9 cellular contexts compared by ENCODE assay signal in genomic region chr14:30375280-30375892, GRCh38.
DNase-seq lines count a peak whose midpoint lies in the region; ATAC-seq and TF ChIP-seq lines count a peak whose summit lies in the region.
"Had no signal": no experiment of that assay in that cellular context is flagged by ENCODE, and none has a peak within 500 bp of the region (broad histone marks: within the 10 kb centered on the region; RNA-seq: fewer than 3 reads in every experiment).

No MANE protein-coding gene starts in this region.

- H3K4me1 Mint-ChIP-seq in activated CD4-positive, alpha-beta T cell treated with anti-CD3 and anti-CD28 coated beads for 36 hours = no peaks in the 10 kb centered on the region

- no peak overlapping the region for H3K56ac ChIP-seq in mesendoderm (ENCODE audit: low read length)

- H3K4me2 ChIP-seq in mesendoderm (ENCODE audit: low read length) = no peak overlapping the region

- no peak overlapping the region for H4K8ac ChIP-seq in mesendoderm (ENCODE audit: low read depth, low read length)

- ATAC-seq in GM18870 (IDR thresholded peaks at IDR 0.05; ENCODE audit: unreplicated experiment) = peak; percentile 96
- peak; percentile 85 for ATAC-seq in HG03064 (IDR thresholded peaks at IDR 0.05; ENCODE audit: low read depth, unreplicated experiment)
- peak; percentile 97 for ATAC-seq in activated CD4-positive, alpha-beta T cell treated with anti-CD3 and anti-CD28 coated beads for 36 hours

- no peaks in the 10 kb centered on the region for H3K79me2 ChIP-seq in mesendoderm (ENCODE audit: control insufficient read depth, insufficient read depth, low read length)

- H3K36me3 ChIP-seq in BE2C (no peaks in the 10 kb centered on the region), mesendoderm (ENCODE audit: control insufficient read depth, insufficient read depth, low read length) (no peaks in the 10 kb centered on the region)

- H4K5ac ChIP-seq in mesendoderm (ENCODE audit: low read length) = no peak overlapping the region

- H3K27ac Mint-ChIP-seq in activated CD4-positive, alpha-beta T cell treated with anti-CD3 and anti-CD28 coated beads for 36 hours = no peak overlapping the region
- H3K27ac Mint-ChIP-seq: T-helper 1 cell treated with Interleukin-12 subunit alpha and Interleukin-12 subunit beta and Interleukin-4 antibody, amounts not matched to agents 30 μg/mL and 1 μg/mL, for 36 hours had no signal

- H3K4me3 Mint-ChIP-seq in activated CD4-positive, alpha-beta T cell treated with anti-CD3 and anti-CD28 coated beads for 36 hours = no peak overlapping the region
- H3K4me3 Mint-ChIP-seq: T-helper 1 cell treated with Interleukin-12 subunit alpha and Interleukin-12 subunit beta and Interleukin-4 antibody, amounts not matched to agents 30 μg/mL and 1 μg/mL, for 36 hours had no signal

- no peak overlapping the region for H3K18ac ChIP-seq in mesendoderm (ENCODE audit: low read length)

- DNase-seq in BE2C = peak; percentile 65
- DNase-seq in NCI-H2227 (lab: John Stamatoyannopoulos, UW; ENCODE audit: unreplicated experiment) = peak; percentile 69
- DNase-seq in activated CD4-positive, alpha-beta T cell treated with anti-CD3 and anti-CD28 coated beads for 36 hours = peak; percentile 84
- DNase-seq in dorsolateral prefrontal cortex = peak in 6 of 10 donors; percentile 35 to 73 (median 50)
- DNase-seq in mesendoderm = peak; percentile 71
- DNase-seq in stimulated activated CD8-positive, alpha-beta memory T cell treated with anti-CD3 and anti-CD28 coated beads, Interleukin-7, amount 100 ng/mL, for 48 hours (ENCODE audit: extremely low read depth in 1 of 2, low read depth in 1 of 2) = peak; percentile 15 to 44

- H3K4me3 ChIP-seq in BE2C (ENCODE audit: low read depth, low read length) = no peak overlapping the region
- no peak overlapping the region for H3K4me3 ChIP-seq in dorsolateral prefrontal cortex
- no peak overlapping the region for H3K4me3 ChIP-seq in mesendoderm (ENCODE audit: low read length)

- no peak overlapping the region for H3K27ac ChIP-seq in dorsolateral prefrontal cortex
- no peak overlapping the region for H3K27ac ChIP-seq in mesendoderm (ENCODE audit: low read depth, low read length)

- no peak overlapping the region for H2AK5ac ChIP-seq in mesendoderm (ENCODE audit: low read length)

- no CpG with 5 or more reads among the region's 5 CpGs for WGBS in mesendoderm (ENCODE audit: extremely low coverage, insufficient coverage, low lambda C conversion rate)

- H3K27me3 Mint-ChIP-seq in activated CD4-positive, alpha-beta T cell treated with anti-CD3 and anti-CD28 coated beads for 36 hours = peaks cover 15% of the 10 kb centered on the region

- H3K9me3 Mint-ChIP-seq in activated CD4-positive, alpha-beta T cell treated with anti-CD3 and anti-CD28 coated beads for 36 hours (ENCODE audit: low read depth) = no peaks in the 10 kb centered on the region
- H3K9me3 Mint-ChIP-seq: T-helper 1 cell treated with Interleukin-12 subunit alpha and Interleukin-12 subunit beta and Interleukin-4 antibody, amounts not matched to agents 30 μg/mL and 1 μg/mL, for 36 hours had no signal

- intact Hi-C loops in activated CD4-positive, alpha-beta T cell treated with anti-CD3 and anti-CD28 coated beads for 36 hours (cut with DNase I, micrococcal nuclease) = loop anchor here (1.0 to 5.0 kb wide), 3 partner anchors 67 to 236 kb away; no protein-coding TSS in a partner anchor
- intact Hi-C loops in dorsolateral prefrontal cortex (cut with DNase I) = loop anchor here in 1 of 2 donors (10.0 kb wide), 1 partner anchor 69 kb away; no protein-coding TSS in a partner anchor

- no peaks in the 10 kb centered on the region for H3K36me3 Mint-ChIP-seq in activated CD4-positive, alpha-beta T cell treated with anti-CD3 and anti-CD28 coated beads for 36 hours (ENCODE audit: low read depth)

- no peak overlapping the region for H2BK120ac ChIP-seq in mesendoderm (ENCODE audit: low read depth, low read length)

- POLR2A ChIA-PET in activated CD4-positive, alpha-beta T cell treated with anti-CD3 and anti-CD28 coated beads for 36 hours (lab: Charles Lee) = no interaction called here

- no peaks in the 10 kb centered on the region for H3K27me3 ChIP-seq in BE2C
- peaks cover 0 to 4% (median 0%) of the 10 kb centered on the region in 45 donors for H3K27me3 ChIP-seq in dorsolateral prefrontal cortex
- no peaks in the 10 kb centered on the region for H3K27me3 ChIP-seq in mesendoderm (ENCODE audit: insufficient read depth, low read length, poor library complexity)

- no peaks in the 10 kb centered on the region for H3K4me1 ChIP-seq in BE2C
- no peaks in the 10 kb centered on the region for H3K4me1 ChIP-seq in mesendoderm (ENCODE audit: control insufficient read depth, low read depth, low read length)

- no peak overlapping the region for H3K23ac ChIP-seq in mesendoderm (ENCODE audit: low read length)

- no peak overlapping the region for H2BK5ac ChIP-seq in mesendoderm (ENCODE audit: low read length)

- H3K79me1 ChIP-seq in mesendoderm (ENCODE audit: low read length) = no peaks in the 10 kb centered on the region

- TF ChIP-seq CTCF in BE2C (IDR thresholded peaks at IDR 0.05; ENCODE audit: low read depth, low read length) (peak; percentile 83), dorsolateral prefrontal cortex (IDR thresholded peaks at IDR 0.05 in 54 of 56, conservative IDR thresholded peaks at IDR 0.05 in 2 of 56; ENCODE audit: low read depth in 1 of 56, partially characterized antibody in 56 of 56) (peak; percentile 29 to 82 (median 66))

- H3K9ac ChIP-seq in mesendoderm (ENCODE audit: low read length) = no peak overlapping the region

- H3K9me3 ChIP-seq in BE2C = no peaks in the 10 kb centered on the region

- CTCF ChIA-PET in activated CD4-positive, alpha-beta T cell treated with anti-CD3 and anti-CD28 coated beads for 36 hours (lab: Charles Lee) = interaction anchor here (0.6 to 3.8 kb wide), 12 partner anchors 8 to 163 kb away, joined by 3 to 40 read pairs (median 3); no protein-coding TSS in a partner anchor

- H2BK15ac ChIP-seq in mesendoderm (replicated peaks; ENCODE audit: low read depth) = no peak overlapping the region

- no peak overlapping the region for H3K4ac ChIP-seq in mesendoderm (ENCODE audit: low read depth, low read length)

Comparison
In these comparisons a context has a peak if more than half of its experiments do, and no peak if none do; other contexts are left out.
1. DNase-seq: peak in every context shown above with its lines; median percentile 84 in activated CD4-positive, alpha-beta T cell treated with anti-CD3 and anti-CD28 coated beads for 36 hours; 71 in mesendoderm; 69 in NCI-H2227; 65 in BE2C; 50 in dorsolateral prefrontal cortex; 30 in stimulated activated CD8-positive, alpha-beta memory T cell treated with anti-CD3 and anti-CD28 coated beads, Interleukin-7, amount 100 ng/mL, for 48 hours.